ENCODE assay signal across 34 cellular contexts in genomic region chr1:119943216-119943615, GRCh38. TPM values are rescaled to one million over a fixed set of nuclear protein-coding genes. Genes with fewer than 3 reads are reported as not detected.
"Had no signal": no experiment of that assay in that cellular context is flagged by ENCODE, and none has a peak within 500 bp of the region (broad histone marks: within the 10 kb centered on the region; RNA-seq: fewer than 3 reads in every experiment).

No MANE protein-coding gene starts in this region.

- H3K4me3 ChIP-seq: K562, Peyer's patch, SJSA1 had no signal

- H3K27me3 ChIP-seq: Peyer's patch, SJSA1 had no signal

- H3K4me3 Mint-ChIP-seq: activated CD4-positive, alpha-beta T cell treated with anti-CD3 and anti-CD28 coated beads for 36 hours; activated CD4-positive, alpha-beta T cell treated with anti-CD3 and anti-CD28 coated beads, Interleukin-2, amount 10 ng/mL, durations not matched to agents 7 days and 5 days; activated naive CD4-positive, alpha-beta T cell treated with anti-CD3 and anti-CD28 coated beads, Interleukin-2, amount 10 ng/mL, durations not matched to agents 7 days and 5 days; activated naive CD8-positive, alpha-beta T cell; activated naive CD8-positive, alpha-beta T cell treated with anti-CD3 and anti-CD28 coated beads, Interleukin-2, amount 50 U/mL, for 24 hours; brain; T-helper 1 cell treated with Interleukin-12 subunit alpha and Interleukin-12 subunit beta and Interleukin-4 antibody, amounts not matched to agents 30 μg/mL and 1 μg/mL, for 36 hours; T-helper 2 cell treated with Interferon-gamma antibody and Interleukin-4, amounts not matched to agents 5 μg/mL and 100 μg/mL, for 36 hours had no signal

- H3K9me3 Mint-ChIP-seq: activated CD4-positive, alpha-beta T cell treated with anti-CD3 and anti-CD28 coated beads, Interleukin-2, amount 10 ng/mL, durations not matched to agents 7 days and 5 days; activated naive CD4-positive, alpha-beta T cell treated with anti-CD3 and anti-CD28 coated beads, Interleukin-2, amount 10 ng/mL, durations not matched to agents 7 days and 5 days; activated naive CD8-positive, alpha-beta T cell treated with anti-CD3 and anti-CD28 coated beads, Interleukin-2, amount 50 U/mL, for 24 hours; T-helper 1 cell treated with Interleukin-12 subunit alpha and Interleukin-12 subunit beta and Interleukin-4 antibody, amounts not matched to agents 30 μg/mL and 1 μg/mL, for 36 hours; T-helper 2 cell treated with Interferon-gamma antibody and Interleukin-4, amounts not matched to agents 5 μg/mL and 100 μg/mL, for 36 hours had no signal

- H3K4me2 ChIP-seq: SK-N-SH had no signal

- H3K4me1 ChIP-seq: Peyer's patch had no signal

- H3K9me3 ChIP-seq: Peyer's patch, SJSA1, SK-N-SH had no signal

- FAIRE-seq: bronchial epithelial cell, K562, TTC549 had no signal

- H3K9ac ChIP-seq: SK-N-SH had no signal

- DNase-seq: activated CD4-positive, alpha-beta T cell treated with anti-CD3 and anti-CD28 coated beads for 36 hours; activated CD4-positive, alpha-beta T cell treated with anti-CD3 and anti-CD28 coated beads, Interleukin-2, amount 10 ng/mL, durations not matched to agents 7 days and 5 days; activated CD4-positive, alpha-beta T cell treated with anti-CD3 and anti-CD28 coated beads, Interleukin-2, amount 50 U/mL, for 48 hours; activated CD8-positive, alpha-beta memory T cell treated with anti-CD3 and anti-CD28 coated beads, Interleukin-2, amount 50 U/mL, for 4 hours; activated effector memory CD4-positive, alpha-beta T cell treated with Interleukin-2 at 50 U/mL for 16 hours; activated naive CD4-positive, alpha-beta T cell treated with anti-CD3 and anti-CD28 coated beads, Interleukin-2, amount 10 ng/mL, durations not matched to agents 7 days and 5 days; activated naive CD8-positive, alpha-beta T cell treated with anti-CD3 and anti-CD28 coated beads, Interleukin-2, amount 50 U/mL, for 24 hours; activated T-cell treated with anti-CD3 and anti-CD28 coated beads for 4 hours; activated T-cell treated with anti-CD3 and anti-CD28 coated beads, Interleukin-2, amount 50 U/mL, for 48 hours; anterior cingulate cortex; caudate nucleus; NCI-H1105; NCI-H1417 treated with DMSO at 0.1 percent for 48 hours; NCI-H187 treated with DMSO at 0.1 percent for 48 hours; NCI-H2081; NCI-H2171 treated with DMSO at 0.1 percent for 48 hours; NCI-H2227 treated with DMSO at 0.1 percent for 48 hours; NCI-H524 treated with DMSO at 0.1 percent for 48 hours; PC-3; Peyer's patch; RPMI8226; SHP77 treated with DMSO at 0.1 percent for 48 hours; SK-N-SH had no signal

- H3K27me3 Mint-ChIP-seq: activated CD4-positive, alpha-beta T cell treated with anti-CD3 and anti-CD28 coated beads for 36 hours; activated CD4-positive, alpha-beta T cell treated with anti-CD3 and anti-CD28 coated beads, Interleukin-2, amount 10 ng/mL, durations not matched to agents 7 days and 5 days; activated naive CD4-positive, alpha-beta T cell treated with anti-CD3 and anti-CD28 coated beads, Interleukin-2, amount 10 ng/mL, durations not matched to agents 7 days and 5 days; activated naive CD8-positive, alpha-beta T cell; activated naive CD8-positive, alpha-beta T cell treated with anti-CD3 and anti-CD28 coated beads, Interleukin-2, amount 50 U/mL, for 24 hours; brain had no signal

- H3K27ac ChIP-seq: Peyer's patch, SJSA1 had no signal

- ATAC-seq: activated CD4-positive, alpha-beta T cell treated with anti-CD3 and anti-CD28 coated beads for 36 hours; activated CD4-positive, CD25-positive, alpha-beta regulatory T cell treated with anti-CD3 and anti-CD28 coated beads, Interleukin-2, amount 50 U/mL, for 24 hours; activated naive CD8-positive, alpha-beta T cell treated with anti-CD3 and anti-CD28 coated beads, Interleukin-2, amount 50 U/mL, for 24 hours; K562; PC-3 had no signal

RNA-seq across cellular contexts. Expression of gene ADAM30, which starts 46.9 kb away (rescaled TPM):
- total RNA-seq: activated CD4-positive, alpha-beta T cell treated with anti-CD3 and anti-CD28 coated beads for 36 hours; activated CD4-positive, alpha-beta T cell treated with anti-CD3 and anti-CD28 coated beads, Interleukin-2, amount 10 ng/mL, durations not matched to agents 7 days and 5 days; bronchial epithelial cell; K562; M059J; NCI-H460; PC-3; Peyer's patch; SJSA1 had no signal
- polyA plus RNA-seq: K562, SK-N-SH had no signal
